In genomic region chr2:113390133-113390849, GRCh38 we compare ENCODE assay signal across 8 cellular contexts. TPM values are rescaled to one million over a fixed set of nuclear protein-coding genes. Genes with fewer than 3 reads are reported as not detected.
A peak's percentile ranks its signal among the peaks of the same experiment; 100 is the strongest.
DNase-seq lines count a peak whose midpoint lies in the region; ATAC-seq lines count a peak whose summit lies in the region.

No MANE protein-coding gene starts in this region.

- peaks cover 15 to 21% of the 10 kb centered on the region in 2 donors for H3K27me3 Mint-ChIP-seq in effector memory CD8-positive, alpha-beta T cell
- H3K27me3 Mint-ChIP-seq in stimulated activated naive CD8-positive, alpha-beta T cell treated with anti-CD3 and anti-CD28 coated beads, Interleukin-15, Interleukin-2, amounts not matched to agents 100 ng/mL and 50 ng/mL, for 24 hours = no peaks in the 10 kb centered on the region

- peak overlapping the region; percentile 38 to 46 for H3K4me3 ChIP-seq in muscle layer of duodenum (ENCODE audit: low read depth in 1 of 2, low read length in 2 of 2)

- peak overlapping the region; percentile 80 to 82 for H3K4me3 Mint-ChIP-seq in effector memory CD8-positive, alpha-beta T cell
- peak overlapping the region; percentile 77 for H3K4me3 Mint-ChIP-seq in stimulated activated naive CD8-positive, alpha-beta T cell treated with anti-CD3 and anti-CD28 coated beads, Interleukin-15, Interleukin-2, amounts not matched to agents 100 ng/mL and 50 ng/mL, for 24 hours

- H3K27ac Mint-ChIP-seq in effector memory CD8-positive, alpha-beta T cell = peak overlapping the region; percentile 26 to 27
- peak overlapping the region; percentile 84 for H3K27ac Mint-ChIP-seq in stimulated activated naive CD8-positive, alpha-beta T cell treated with anti-CD3 and anti-CD28 coated beads, Interleukin-15, Interleukin-2, amounts not matched to agents 100 ng/mL and 50 ng/mL, for 24 hours

- no peaks in the 10 kb centered on the region for H3K4me1 ChIP-seq in muscle layer of duodenum (ENCODE audit: control insufficient read depth in 1 of 2, insufficient read depth in 2 of 2, low read length in 2 of 2)

- H3K9me3 ChIP-seq in muscle layer of duodenum (ENCODE audit: control insufficient read depth in 1 of 2, low read length in 2 of 2) = no peaks in the 10 kb centered on the region

- no peak overlapping the region for H3K27ac ChIP-seq in muscle layer of duodenum (ENCODE audit: low read length)

- H3K36me3 Mint-ChIP-seq in effector memory CD8-positive, alpha-beta T cell (ENCODE audit: insufficient read depth) = peaks cover 5% of the 10 kb centered on the region
- H3K36me3 Mint-ChIP-seq in stimulated activated naive CD8-positive, alpha-beta T cell treated with anti-CD3 and anti-CD28 coated beads, Interleukin-15, Interleukin-2, amounts not matched to agents 100 ng/mL and 50 ng/mL, for 24 hours (ENCODE audit: low read depth) = no peaks in the 10 kb centered on the region

- no peaks in the 10 kb centered on the region for H3K9me3 Mint-ChIP-seq in effector memory CD8-positive, alpha-beta T cell
- no peaks in the 10 kb centered on the region for H3K9me3 Mint-ChIP-seq in stimulated activated naive CD8-positive, alpha-beta T cell treated with anti-CD3 and anti-CD28 coated beads, Interleukin-15, Interleukin-2, amounts not matched to agents 100 ng/mL and 50 ng/mL, for 24 hours

- no peaks in the 10 kb centered on the region for H3K36me3 ChIP-seq in muscle layer of duodenum (ENCODE audit: control insufficient read depth in 1 of 2, insufficient read depth in 2 of 2, low read length in 2 of 2)

- peaks cover 2 to 7% of the 10 kb centered on the region in 2 donors for H3K4me1 Mint-ChIP-seq in effector memory CD8-positive, alpha-beta T cell (ENCODE audit: low read depth in 2 of 2)
- H3K4me1 Mint-ChIP-seq in stimulated activated naive CD8-positive, alpha-beta T cell treated with anti-CD3 and anti-CD28 coated beads, Interleukin-15, Interleukin-2, amounts not matched to agents 100 ng/mL and 50 ng/mL, for 24 hours (ENCODE audit: low read depth) = peaks cover 16% of the 10 kb centered on the region

- DNase-seq in AG08396 (ENCODE audit: low spot score) = peak; percentile 44
- peak; percentile 28 for DNase-seq in GM19240 (ENCODE audit: insufficient read length, low spot score)
- peak; percentile 47 for DNase-seq in activated CD4-positive, alpha-beta T cell treated with anti-CD3 and anti-CD28 coated beads for 1 hour
- DNase-seq in effector memory CD8-positive, alpha-beta T cell = peak; percentile 65 to 69 (median 68)
- DNase-seq in mesenteric fat pad (ENCODE audit: low spot score) = no peak

- no peaks in the 10 kb centered on the region for H3K27me3 ChIP-seq in muscle layer of duodenum (ENCODE audit: low read depth, low read length)

- ATAC-seq in HG03378 (IDR thresholded peaks at IDR 0.05; ENCODE audit: unreplicated experiment) = peak; percentile 90
- ATAC-seq in effector memory CD8-positive, alpha-beta T cell (replicated peaks) = peak; percentile 95

RNA-seq across cellular contexts. Expression of gene ZNG1B, which starts 47.2 kb away (rescaled TPM):
- 25.4 TPM for total RNA-seq in mesenteric fat pad
